1 cellular context compared by ENCODE assay signal in genomic region chr10:50622497-50623298, GRCh38.
TF ChIP-seq lines count a peak whose summit lies in the region.

No MANE protein-coding gene starts in this region.

TF ChIP-seq in K562, 482 proteins besides CTCF, POLR2A, EP300 and RAD21 (continued from another document):
- TF ChIP-seq AFF1 (IDR thresholded peaks at IDR 0.05; ENCODE audit: low read depth in 1 of 2, partially characterized antibody in 2 of 2) (peak in 1 of 2 experiments; percentile 34), ETV5 (CRISPR knock-in tag; IDR thresholded peaks at IDR 0.05; ENCODE audit: low read depth) (peak; percentile 48; the same call in 1 of the 2 replicates), ZNF175 (CRISPR knock-in tag; IDR thresholded peaks at IDR 0.05; ENCODE audit: low read depth) (no peak), NKRF (IDR thresholded peaks at IDR 0.05; ENCODE audit: borderline replicate concordance) (no peak), ATF1 (CRISPR knock-in tag; IDR thresholded peaks at IDR 0.05) (no peak), ATF1 (tag; IDR thresholded peaks at IDR 0.05) (peak; percentile 69; the same call in 1 of the 2 replicates)
